In the genomic region with DNA sequence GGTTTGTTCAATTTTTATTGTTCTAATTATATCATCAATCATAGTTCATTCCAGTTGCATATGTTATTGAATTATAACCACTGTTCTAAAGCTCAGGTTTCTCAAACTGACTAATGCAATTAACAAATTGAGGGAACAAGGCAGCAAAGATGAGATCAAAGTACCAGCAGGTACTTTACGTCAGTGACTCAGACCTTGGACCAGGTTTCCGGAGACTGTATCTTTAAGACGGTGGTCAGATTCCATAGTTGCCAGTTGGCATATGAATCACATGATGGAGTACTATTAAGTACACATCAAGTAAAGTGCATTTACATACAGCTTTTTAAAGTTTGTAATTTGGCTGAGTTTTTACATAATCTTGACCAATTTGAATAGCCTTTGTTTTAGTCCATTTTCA, we compare ENCODE assay signal across 25 cellular contexts.
"Had no signal": no experiment of that assay in that cellular context is flagged by ENCODE, and none has a peak within 500 bp of the region (broad histone marks: within the 10 kb centered on the region; RNA-seq: fewer than 3 reads in every experiment).

No MANE protein-coding gene starts in this region.

- H3K9me3 ChIP-seq: colonic mucosa, gastrocnemius medialis had no signal

- H3K36me3 ChIP-seq: colonic mucosa, gastrocnemius medialis, heart left ventricle had no signal

- H3K4me1 ChIP-seq: body of pancreas, colonic mucosa, gastrocnemius medialis, heart left ventricle had no signal

- H3K27ac ChIP-seq: body of pancreas, colonic mucosa, gastrocnemius medialis, heart left ventricle had no signal

- H3K4me3 ChIP-seq: body of pancreas, colonic mucosa, gastrocnemius medialis, heart left ventricle had no signal

- DNase-seq: activated CD4-positive, alpha-beta memory T cell treated with anti-CD3 and anti-CD28 coated beads, Interleukin-2, amount 10 ng/mL, durations not matched to agents 7 days and 5 days; activated CD4-positive, alpha-beta T cell treated with anti-CD3 and anti-CD28 coated beads for 1 hour; activated CD4-positive, alpha-beta T cell treated with anti-CD3 and anti-CD28 coated beads for 4 hours; activated CD4-positive, alpha-beta T cell treated with anti-CD3 and anti-CD28 coated beads, Interleukin-2, amount 10 ng/mL, durations not matched to agents 7 days and 5 days; activated CD4-positive, alpha-beta T cell treated with anti-CD3 and anti-CD28 coated beads, Interleukin-2, amount 50 U/mL, for 4 hours; activated CD4-positive, CD25-positive, alpha-beta regulatory T cell; activated CD8-positive, alpha-beta memory T cell treated with anti-CD3 and anti-CD28 coated beads, Interleukin-2, amount 50 U/mL, for 48 hours; activated gamma-delta T cell; activated naive CD4-positive, alpha-beta T cell; activated naive CD4-positive, alpha-beta T cell treated with anti-CD3 and anti-CD28 coated beads, Interleukin-2, amount 50 U/mL, for 16 hours; activated T-cell treated with anti-CD3 and anti-CD28 coated beads for 4 hours; activated T-cell treated with anti-CD3 and anti-CD28 coated beads, Interleukin-2, amount 50 U/mL, for 24 hours; activated T-cell treated with anti-CD3 and anti-CD28 coated beads, Interleukin-2, amount 50 U/mL, for 72 hours; amygdala; aorta; body of pancreas; caudate nucleus; colonic mucosa; effector CD8-positive, alpha-beta T cell; foreskin fibroblast; gastrocnemius medialis; glutamatergic neuron; heart left ventricle; T-helper 2 cell had no signal

- H3K27me3 ChIP-seq: body of pancreas, colonic mucosa, gastrocnemius medialis, heart left ventricle had no signal

- ATAC-seq: activated T-cell treated with anti-CD3 and anti-CD28 coated beads, Interleukin-2, amount 50 U/mL, for 72 hours; body of pancreas; esophagus mucosa; gastrocnemius medialis; heart left ventricle had no signal
